2 cellular contexts compared by ENCODE assay signal in the genomic region with DNA sequence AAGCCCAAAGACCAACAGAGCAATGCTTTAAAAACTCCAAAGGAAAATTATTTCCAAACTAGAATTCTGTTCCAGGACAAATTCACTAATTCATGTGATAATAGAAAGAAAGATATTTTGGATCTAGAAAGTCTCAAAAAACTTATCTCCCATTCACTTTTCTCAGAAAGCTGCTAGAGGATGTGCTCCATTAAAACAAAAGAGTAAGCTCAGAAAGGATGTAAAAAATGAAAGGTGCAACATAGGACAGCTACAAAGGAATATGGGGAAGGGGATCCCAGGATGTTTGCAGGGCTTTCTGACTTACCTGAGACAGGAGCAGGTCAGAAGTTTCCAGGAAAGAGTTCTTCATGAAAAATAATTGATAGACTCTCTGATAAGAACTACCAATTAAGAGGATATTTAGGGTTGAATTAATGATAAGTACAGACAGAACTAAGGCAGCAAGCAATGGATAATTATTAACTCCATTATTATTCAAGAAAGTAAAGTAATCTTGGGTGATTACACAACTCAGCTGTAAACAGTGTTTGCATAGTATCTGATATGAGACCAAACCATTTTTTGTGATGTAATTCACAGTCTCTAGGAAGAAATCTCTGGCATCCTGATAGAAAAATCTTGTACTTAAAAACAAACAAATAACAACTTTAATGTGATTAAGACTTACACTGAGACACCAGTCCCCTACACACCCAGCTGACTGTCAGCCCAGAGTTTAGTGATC.
TF ChIP-seq lines count a peak whose summit lies in the region.

No MANE protein-coding gene starts in this region.

TF ChIP-seq in WTC11, 78 proteins besides CTCF, POLR2A, EP300 and RAD21:
- TF ChIP-seq GABPB1 (CRISPR knock-in tag; IDR thresholded peaks at IDR 0.05), result peak; percentile 69
- TF ChIP-seq SP1 (CRISPR knock-in tag; conservative IDR thresholded peaks at IDR 0.05), result no peak

TF ChIP-seq in HepG2, 621 proteins besides CTCF, POLR2A, EP300 and RAD21 (continues in another document):
- TF ChIP-seq NCOA2 (CRISPR knock-in tag; IDR thresholded peaks at IDR 0.05) (peak; percentile 47), FOXA3 (CRISPR knock-in tag; IDR thresholded peaks at IDR 0.05) (peak; percentile 75), KLF16 (CRISPR knock-in tag; IDR thresholded peaks at IDR 0.05) (0 out of 4 replicates have a peak, but pooled peaks of 1 of the 2 experiments have one; percentile 20), ZMYM2 (CRISPR knock-in tag; IDR thresholded peaks at IDR 0.05) (peak; percentile 50; the same call in 1 of the 2 replicates), GATAD2A (CRISPR knock-in tag; IDR thresholded peaks at IDR 0.05) (peak; percentile 69), FOXP1 (IDR thresholded peaks at IDR 0.05) (no peak), FOXP1 (CRISPR knock-in tag; IDR thresholded peaks at IDR 0.05) (peak; percentile 45; the same call in 1 of the 2 replicates), FOXJ3 (CRISPR knock-in tag; IDR thresholded peaks at IDR 0.05; ENCODE audit: borderline replicate concordance) (peak; percentile 28; the same call in 1 of the 2 replicates), FOXA1 (IDR thresholded peaks at IDR 0.05) (no peak), FOXA1 (CRISPR knock-in tag; IDR thresholded peaks at IDR 0.05) (peak; percentile 36; the same call in 1 of the 2 replicates), BCL6 (CRISPR knock-in tag; IDR thresholded peaks at IDR 0.05) (peak; percentile 78), ISL2 (CRISPR knock-in tag; IDR thresholded peaks at IDR 0.05) (peak; percentile 42), KLF6 (CRISPR knock-in tag; IDR thresholded peaks at IDR 0.05) (peak; percentile 24; the same call in 1 of the 2 replicates), SOX13 (IDR thresholded peaks at IDR 0.05) (no peak), SOX13 (CRISPR knock-in tag; conservative IDR thresholded peaks at IDR 0.05 in 1 of 2, IDR thresholded peaks at IDR 0.05 in 1 of 2) (peak in 1 of 2 experiments; percentile 61; a peak in 1 of 4 replicates), TRIM24 (CRISPR knock-in tag; IDR thresholded peaks at IDR 0.05) (no peak), CEBPB (IDR thresholded peaks at IDR 0.05; ENCODE audit: borderline replicate concordance, low read depth, low read length) (peak; percentile 67; the same call in 1 of the 2 replicates), ARNTL (CRISPR knock-in tag; IDR thresholded peaks at IDR 0.05) (no peak), CEBPG (CRISPR knock-in tag; IDR thresholded peaks at IDR 0.05) (peak; percentile 68), SOX6 (IDR thresholded peaks at IDR 0.05) (no peak), SOX6 (CRISPR knock-in tag; IDR thresholded peaks at IDR 0.05) (peak; percentile 41; the same call in 1 of the 2 replicates), KAT8 (CRISPR knock-in tag; IDR thresholded peaks at IDR 0.05) (peak; percentile 31; the same call in 1 of the 2 replicates), SOX5 (CRISPR knock-in tag; IDR thresholded peaks at IDR 0.05; ENCODE audit: borderline replicate concordance) (peak; percentile 30; the same call in 1 of the 2 replicates)
- TF ChIP-seq, protein P1, sequence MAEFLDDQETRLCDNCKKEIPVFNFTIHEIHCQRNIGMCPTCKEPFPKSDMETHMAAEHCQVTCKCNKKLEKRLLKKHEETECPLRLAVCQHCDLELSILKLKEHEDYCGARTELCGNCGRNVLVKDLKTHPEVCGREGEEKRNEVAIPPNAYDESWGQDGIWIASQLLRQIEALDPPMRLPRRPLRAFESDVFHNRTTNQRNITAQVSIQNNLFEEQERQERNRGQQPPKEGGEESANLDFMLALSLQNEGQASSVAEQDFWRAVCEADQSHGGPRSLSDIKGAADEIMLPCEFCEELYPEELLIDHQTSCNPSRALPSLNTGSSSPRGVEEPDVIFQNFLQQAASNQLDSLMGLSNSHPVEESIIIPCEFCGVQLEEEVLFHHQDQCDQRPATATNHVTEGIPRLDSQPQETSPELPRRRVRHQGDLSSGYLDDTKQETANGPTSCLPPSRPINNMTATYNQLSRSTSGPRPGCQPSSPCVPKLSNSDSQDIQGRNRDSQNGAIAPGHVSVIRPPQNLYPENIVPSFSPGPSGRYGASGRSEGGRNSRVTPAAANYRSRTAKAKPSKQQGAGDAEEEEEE (CRISPR knock-in tag; IDR thresholded peaks at IDR 0.05; ENCODE audit: borderline replicate concordance), result no peak
- TF ChIP-seq, protein P2, sequence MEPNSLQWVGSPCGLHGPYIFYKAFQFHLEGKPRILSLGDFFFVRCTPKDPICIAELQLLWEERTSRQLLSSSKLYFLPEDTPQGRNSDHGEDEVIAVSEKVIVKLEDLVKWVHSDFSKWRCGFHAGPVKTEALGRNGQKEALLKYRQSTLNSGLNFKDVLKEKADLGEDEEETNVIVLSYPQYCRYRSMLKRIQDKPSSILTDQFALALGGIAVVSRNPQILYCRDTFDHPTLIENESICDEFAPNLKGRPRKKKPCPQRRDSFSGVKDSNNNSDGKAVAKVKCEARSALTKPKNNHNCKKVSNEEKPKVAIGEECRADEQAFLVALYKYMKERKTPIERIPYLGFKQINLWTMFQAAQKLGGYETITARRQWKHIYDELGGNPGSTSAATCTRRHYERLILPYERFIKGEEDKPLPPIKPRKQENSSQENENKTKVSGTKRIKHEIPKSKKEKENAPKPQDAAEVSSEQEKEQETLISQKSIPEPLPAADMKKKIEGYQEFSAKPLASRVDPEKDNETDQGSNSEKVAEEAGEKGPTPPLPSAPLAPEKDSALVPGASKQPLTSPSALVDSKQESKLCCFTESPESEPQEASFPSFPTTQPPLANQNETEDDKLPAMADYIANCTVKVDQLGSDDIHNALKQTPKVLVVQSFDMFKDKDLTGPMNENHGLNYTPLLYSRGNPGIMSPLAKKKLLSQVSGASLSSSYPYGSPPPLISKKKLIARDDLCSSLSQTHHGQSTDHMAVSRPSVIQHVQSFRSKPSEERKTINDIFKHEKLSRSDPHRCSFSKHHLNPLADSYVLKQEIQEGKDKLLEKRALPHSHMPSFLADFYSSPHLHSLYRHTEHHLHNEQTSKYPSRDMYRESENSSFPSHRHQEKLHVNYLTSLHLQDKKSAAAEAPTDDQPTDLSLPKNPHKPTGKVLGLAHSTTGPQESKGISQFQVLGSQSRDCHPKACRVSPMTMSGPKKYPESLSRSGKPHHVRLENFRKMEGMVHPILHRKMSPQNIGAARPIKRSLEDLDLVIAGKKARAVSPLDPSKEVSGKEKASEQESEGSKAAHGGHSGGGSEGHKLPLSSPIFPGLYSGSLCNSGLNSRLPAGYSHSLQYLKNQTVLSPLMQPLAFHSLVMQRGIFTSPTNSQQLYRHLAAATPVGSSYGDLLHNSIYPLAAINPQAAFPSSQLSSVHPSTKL (CRISPR knock-in tag; IDR thresholded peaks at IDR 0.05), result peak; percentile 66
- TF ChIP-seq, protein P3, sequence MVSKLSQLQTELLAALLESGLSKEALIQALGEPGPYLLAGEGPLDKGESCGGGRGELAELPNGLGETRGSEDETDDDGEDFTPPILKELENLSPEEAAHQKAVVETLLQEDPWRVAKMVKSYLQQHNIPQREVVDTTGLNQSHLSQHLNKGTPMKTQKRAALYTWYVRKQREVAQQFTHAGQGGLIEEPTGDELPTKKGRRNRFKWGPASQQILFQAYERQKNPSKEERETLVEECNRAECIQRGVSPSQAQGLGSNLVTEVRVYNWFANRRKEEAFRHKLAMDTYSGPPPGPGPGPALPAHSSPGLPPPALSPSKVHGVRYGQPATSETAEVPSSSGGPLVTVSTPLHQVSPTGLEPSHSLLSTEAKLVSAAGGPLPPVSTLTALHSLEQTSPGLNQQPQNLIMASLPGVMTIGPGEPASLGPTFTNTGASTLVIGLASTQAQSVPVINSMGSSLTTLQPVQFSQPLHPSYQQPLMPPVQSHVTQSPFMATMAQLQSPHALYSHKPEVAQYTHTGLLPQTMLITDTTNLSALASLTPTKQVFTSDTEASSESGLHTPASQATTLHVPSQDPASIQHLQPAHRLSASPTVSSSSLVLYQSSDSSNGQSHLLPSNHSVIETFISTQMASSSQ (IDR thresholded peaks at IDR 0.05; ENCODE audit: low read depth), result peak; percentile 66; the same call in 1 of the 2 replicates
- TF ChIP-seq, protein P3 (CRISPR knock-in tag; IDR thresholded peaks at IDR 0.05; ENCODE audit: borderline replicate concordance), result peak; percentile 39; the same call in 1 of the 2 replicates
- TF ChIP-seq, protein P4, sequence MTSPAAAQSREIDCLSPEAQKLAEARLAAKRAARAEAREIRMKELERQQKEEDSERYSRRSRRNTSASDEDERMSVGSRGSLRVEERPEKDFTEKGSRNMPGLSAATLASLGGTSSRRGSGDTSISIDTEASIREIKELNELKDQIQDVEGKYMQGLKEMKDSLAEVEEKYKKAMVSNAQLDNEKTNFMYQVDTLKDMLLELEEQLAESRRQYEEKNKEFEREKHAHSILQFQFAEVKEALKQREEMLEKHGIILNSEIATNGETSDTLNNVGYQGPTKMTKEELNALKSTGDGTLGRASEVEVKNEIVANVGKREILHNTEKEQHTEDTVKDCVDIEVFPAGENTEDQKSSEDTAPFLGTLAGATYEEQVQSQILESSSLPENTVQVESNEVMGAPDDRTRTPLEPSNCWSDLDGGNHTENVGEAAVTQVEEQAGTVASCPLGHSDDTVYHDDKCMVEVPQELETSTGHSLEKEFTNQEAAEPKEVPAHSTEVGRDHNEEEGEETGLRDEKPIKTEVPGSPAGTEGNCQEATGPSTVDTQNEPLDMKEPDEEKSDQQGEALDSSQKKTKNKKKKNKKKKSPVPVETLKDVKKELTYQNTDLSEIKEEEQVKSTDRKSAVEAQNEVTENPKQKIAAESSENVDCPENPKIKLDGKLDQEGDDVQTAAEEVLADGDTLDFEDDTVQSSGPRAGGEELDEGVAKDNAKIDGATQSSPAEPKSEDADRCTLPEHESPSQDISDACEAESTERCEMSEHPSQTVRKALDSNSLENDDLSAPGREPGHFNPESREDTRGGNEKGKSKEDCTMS (CRISPR knock-in tag; conservative IDR thresholded peaks at IDR 0.05), result no peak
- TF ChIP-seq, protein P5, sequence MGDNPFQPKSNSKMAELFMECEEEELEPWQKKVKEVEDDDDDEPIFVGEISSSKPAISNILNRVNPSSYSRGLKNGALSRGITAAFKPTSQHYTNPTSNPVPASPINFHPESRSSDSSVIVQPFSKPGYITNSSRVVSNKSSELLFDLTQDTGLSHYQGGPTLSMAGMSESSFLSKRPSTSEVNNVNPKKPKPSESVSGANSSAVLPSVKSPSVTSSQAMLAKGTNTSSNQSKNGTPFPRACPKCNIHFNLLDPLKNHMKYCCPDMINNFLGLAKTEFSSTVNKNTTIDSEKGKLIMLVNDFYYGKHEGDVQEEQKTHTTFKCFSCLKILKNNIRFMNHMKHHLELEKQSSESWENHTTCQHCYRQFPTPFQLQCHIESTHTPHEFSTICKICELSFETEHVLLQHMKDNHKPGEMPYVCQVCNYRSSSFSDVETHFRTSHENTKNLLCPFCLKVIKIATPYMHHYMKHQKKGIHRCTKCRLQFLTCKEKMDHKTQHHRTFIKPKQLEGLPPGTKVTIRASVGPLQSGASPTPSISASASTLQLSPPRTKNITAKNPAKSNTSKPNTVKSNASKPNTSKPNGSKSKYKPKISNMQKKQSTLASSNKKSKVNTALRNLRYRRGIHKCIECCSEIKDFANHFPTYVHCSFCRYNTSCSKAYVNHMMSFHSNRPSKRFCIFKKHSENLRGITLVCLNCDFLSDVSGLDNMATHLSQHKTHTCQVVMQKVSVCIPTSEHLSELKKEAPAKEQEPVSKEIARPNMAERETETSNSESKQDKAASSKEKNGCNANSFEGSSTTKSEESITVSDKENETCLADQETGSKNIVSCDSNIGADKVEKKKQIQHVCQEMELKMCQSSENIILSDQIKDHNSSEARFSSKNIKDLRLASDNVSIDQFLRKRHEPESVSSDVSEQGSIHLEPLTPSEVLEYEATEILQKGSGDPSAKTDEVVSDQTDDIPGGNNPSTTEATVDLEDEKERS (CRISPR knock-in tag; IDR thresholded peaks at IDR 0.05), result peak; percentile 98
- TF ChIP-seq, protein P6, sequence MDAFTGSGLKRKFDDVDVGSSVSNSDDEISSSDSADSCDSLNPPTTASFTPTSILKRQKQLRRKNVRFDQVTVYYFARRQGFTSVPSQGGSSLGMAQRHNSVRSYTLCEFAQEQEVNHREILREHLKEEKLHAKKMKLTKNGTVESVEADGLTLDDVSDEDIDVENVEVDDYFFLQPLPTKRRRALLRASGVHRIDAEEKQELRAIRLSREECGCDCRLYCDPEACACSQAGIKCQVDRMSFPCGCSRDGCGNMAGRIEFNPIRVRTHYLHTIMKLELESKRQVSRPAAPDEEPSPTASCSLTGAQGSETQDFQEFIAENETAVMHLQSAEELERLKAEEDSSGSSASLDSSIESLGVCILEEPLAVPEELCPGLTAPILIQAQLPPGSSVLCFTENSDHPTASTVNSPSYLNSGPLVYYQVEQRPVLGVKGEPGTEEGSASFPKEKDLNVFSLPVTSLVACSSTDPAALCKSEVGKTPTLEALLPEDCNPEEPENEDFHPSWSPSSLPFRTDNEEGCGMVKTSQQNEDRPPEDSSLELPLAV (CRISPR knock-in tag; conservative IDR thresholded peaks at IDR 0.05; ENCODE audit: low read depth), result no peak
- TF ChIP-seq, protein P7, sequence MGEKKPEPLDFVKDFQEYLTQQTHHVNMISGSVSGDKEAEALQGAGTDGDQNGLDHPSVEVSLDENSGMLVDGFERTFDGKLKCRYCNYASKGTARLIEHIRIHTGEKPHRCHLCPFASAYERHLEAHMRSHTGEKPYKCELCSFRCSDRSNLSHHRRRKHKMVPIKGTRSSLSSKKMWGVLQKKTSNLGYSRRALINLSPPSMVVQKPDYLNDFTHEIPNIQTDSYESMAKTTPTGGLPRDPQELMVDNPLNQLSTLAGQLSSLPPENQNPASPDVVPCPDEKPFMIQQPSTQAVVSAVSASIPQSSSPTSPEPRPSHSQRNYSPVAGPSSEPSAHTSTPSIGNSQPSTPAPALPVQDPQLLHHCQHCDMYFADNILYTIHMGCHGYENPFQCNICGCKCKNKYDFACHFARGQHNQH (CRISPR knock-in tag; IDR thresholded peaks at IDR 0.05), result no peak
- TF ChIP-seq, protein P8, sequence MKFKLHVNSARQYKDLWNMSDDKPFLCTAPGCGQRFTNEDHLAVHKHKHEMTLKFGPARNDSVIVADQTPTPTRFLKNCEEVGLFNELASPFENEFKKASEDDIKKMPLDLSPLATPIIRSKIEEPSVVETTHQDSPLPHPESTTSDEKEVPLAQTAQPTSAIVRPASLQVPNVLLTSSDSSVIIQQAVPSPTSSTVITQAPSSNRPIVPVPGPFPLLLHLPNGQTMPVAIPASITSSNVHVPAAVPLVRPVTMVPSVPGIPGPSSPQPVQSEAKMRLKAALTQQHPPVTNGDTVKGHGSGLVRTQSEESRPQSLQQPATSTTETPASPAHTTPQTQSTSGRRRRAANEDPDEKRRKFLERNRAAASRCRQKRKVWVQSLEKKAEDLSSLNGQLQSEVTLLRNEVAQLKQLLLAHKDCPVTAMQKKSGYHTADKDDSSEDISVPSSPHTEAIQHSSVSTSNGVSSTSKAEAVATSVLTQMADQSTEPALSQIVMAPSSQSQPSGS (CRISPR knock-in tag; IDR thresholded peaks at IDR 0.05), result 0 out of 2 replicates have a peak, but pooled peaks have one; percentile 35
